Comparison of ENCODE assay signal across 22 cellular contexts in genomic region chr4:35038079-35038805, GRCh38.
DNase-seq lines count a peak whose midpoint lies in the region; ATAC-seq, FAIRE-seq and TF ChIP-seq lines count a peak whose summit lies in the region.
"Had no signal": no experiment of that assay in that cellular context is flagged by ENCODE, and none has a peak within 500 bp of the region (broad histone marks: within the 10 kb centered on the region; RNA-seq: fewer than 3 reads in every experiment).

No MANE protein-coding gene starts in this region.

- no peaks in the 10 kb centered on the region for H3K9me3 ChIP-seq in MM.1S (replicated peaks; ENCODE audit: insufficient read depth, low read length)
- no peaks in the 10 kb centered on the region for H3K9me3 ChIP-seq in kidney (ENCODE audit: control insufficient read depth in 1 of 2, low read length in 2 of 2)
- H3K9me3 ChIP-seq: BE2C, Caco-2 had no signal

- intact Hi-C loops in kidney (cut with DNase I): no loop called here

- POLR2A ChIA-PET in naive thymus-derived CD8-positive, alpha-beta T cell (lab: Charles Lee): no interaction called here

- ATAC-seq in stimulated activated effector memory CD8-positive, alpha-beta T cell treated with anti-CD3 and anti-CD28 coated beads, Interleukin-12 subunit alpha, Interleukin-12 subunit beta, amount 100 ng/mL, for 72 hours: peak; percentile 31
- ATAC-seq in HG03520 (IDR thresholded peaks at IDR 0.05; ENCODE audit: unreplicated experiment) (no peak), HG02884 (IDR thresholded peaks at IDR 0.05; ENCODE audit: unreplicated experiment) (no peak)
- ATAC-seq in naive thymus-derived CD8-positive, alpha-beta T cell: no peak

- H3K27me3 Mint-ChIP-seq in naive thymus-derived CD8-positive, alpha-beta T cell: no peaks in the 10 kb centered on the region
- H3K27me3 Mint-ChIP-seq: CD4-positive, CD25-positive, alpha-beta regulatory T cell had no signal

- no peaks in the 10 kb centered on the region for H3K79me2 ChIP-seq in MM.1S (ENCODE audit: low read length)

- 0 out of 2 replicates have a peak, but pooled peaks cover 4% of the 10 kb centered on the region for H3F3A ChIP-seq in MM.1S (ENCODE audit: insufficient read depth, low read length)

- H3K4me1 ChIP-seq in MM.1S (ENCODE audit: low read length) (peaks cover 12% of the 10 kb centered on the region), kidney (ENCODE audit: control insufficient read depth in 1 of 2, insufficient read depth in 1 of 2, low read depth in 1 of 2, low read length in 2 of 2) (no peaks in the 10 kb centered on the region)
- H3K4me1 ChIP-seq: BE2C, Caco-2 had no signal

- no peak overlapping the region for H3K9ac ChIP-seq in MM.1S (ENCODE audit: low read length)
- no peak overlapping the region for H3K9ac ChIP-seq in kidney (ENCODE audit: low read length in 2 of 2)

- no peak overlapping the region for H3K4me2 ChIP-seq in MM.1S (ENCODE audit: low read depth, low read length)

- FAIRE-seq in kidney (lab: Jason Lieb, UNC): no peak
- FAIRE-seq: GM12891, RCC 7860 had no signal

- H3K4me3 Mint-ChIP-seq in stimulated activated effector memory CD8-positive, alpha-beta T cell treated with anti-CD3 and anti-CD28 coated beads, Interleukin-12 subunit alpha, Interleukin-12 subunit beta, amount 100 ng/mL, for 72 hours: no peak overlapping the region
- no peak overlapping the region for H3K4me3 Mint-ChIP-seq in naive thymus-derived CD8-positive, alpha-beta T cell
- H3K4me3 Mint-ChIP-seq: CD4-positive, CD25-positive, alpha-beta regulatory T cell; H9 had no signal

- H3K27ac Mint-ChIP-seq in stimulated activated effector memory CD8-positive, alpha-beta T cell treated with anti-CD3 and anti-CD28 coated beads, Interleukin-12 subunit alpha, Interleukin-12 subunit beta, amount 100 ng/mL, for 72 hours: no peak overlapping the region
- no peak overlapping the region for H3K27ac Mint-ChIP-seq in naive thymus-derived CD8-positive, alpha-beta T cell
- H3K27ac Mint-ChIP-seq: CD4-positive, CD25-positive, alpha-beta regulatory T cell; H9 had no signal

- H3K36me3 Mint-ChIP-seq in stimulated activated effector memory CD8-positive, alpha-beta T cell treated with anti-CD3 and anti-CD28 coated beads, Interleukin-12 subunit alpha, Interleukin-12 subunit beta, amount 100 ng/mL, for 72 hours: no peaks in the 10 kb centered on the region
- peaks cover 0 to 4% (median 0%) of the 10 kb centered on the region in 3 donors for H3K36me3 Mint-ChIP-seq in naive thymus-derived CD8-positive, alpha-beta T cell
- H3K36me3 Mint-ChIP-seq: CD4-positive, CD25-positive, alpha-beta regulatory T cell had no signal

- H3K4me1 Mint-ChIP-seq in stimulated activated effector memory CD8-positive, alpha-beta T cell treated with anti-CD3 and anti-CD28 coated beads, Interleukin-12 subunit alpha, Interleukin-12 subunit beta, amount 100 ng/mL, for 72 hours: no peaks in the 10 kb centered on the region
- H3K4me1 Mint-ChIP-seq in naive thymus-derived CD8-positive, alpha-beta T cell: no peaks in the 10 kb centered on the region
- H3K4me1 Mint-ChIP-seq: CD4-positive, CD25-positive, alpha-beta regulatory T cell; H9 had no signal

- TF ChIP-seq CTCF in MM.1S (IDR thresholded peaks at IDR 0.05; ENCODE audit: low read length) (no peak), kidney (IDR thresholded peaks at IDR 0.05; ENCODE audit: borderline replicate concordance, extremely low read depth, insufficient read depth) (no peak)

- H3K4me3 ChIP-seq in MM.1S (ENCODE audit: low read length): no peak overlapping the region
- no peak overlapping the region for H3K4me3 ChIP-seq in kidney (ENCODE audit: low read length in 2 of 2)

- no peak overlapping the region for H3K27ac ChIP-seq in MM.1S (ENCODE audit: low read length)
- H3K27ac ChIP-seq in kidney (ENCODE audit: low read depth in 2 of 2, low read length in 2 of 2): no peak overlapping the region

- no peaks in the 10 kb centered on the region for H3K9me2 ChIP-seq in MM.1S (replicated peaks; ENCODE audit: insufficient read depth, low read length)

- no peaks in the 10 kb centered on the region for H3K27me3 ChIP-seq in MM.1S (replicated peaks; ENCODE audit: insufficient read depth, low read length)
- H3K27me3 ChIP-seq: BE2C had no signal

- peak; percentile 2 for DNase-seq in AG20443 (ENCODE audit: low spot score)
- DNase-seq in MM.1S: no peak
- DNase-seq in kidney: peak; percentile 66
- no peak for DNase-seq in stimulated activated effector memory CD8-positive, alpha-beta T cell treated with anti-CD3 and anti-CD28 coated beads, Interleukin-12 subunit alpha, Interleukin-12 subunit beta, amount 100 ng/mL, for 72 hours (ENCODE audit: low spot score in 2 of 2)
- DNase-seq in naive thymus-derived CD8-positive, alpha-beta T cell: no peak
- no peak for DNase-seq in NCI-H524 (lab: John Stamatoyannopoulos, UW)
- DNase-seq: BE2C; Caco-2; CD4-positive, CD25-positive, alpha-beta regulatory T cell; DMS153; GF-D8; H9; NCI-H1105 treated with DMSO at 0.1 percent for 48 hours; NCI-H1694; NCI-H226; NCI-H524 treated with DMSO at 0.1 percent for 48 hours; NK-92 treated with Interleukin-12 subunit alpha and Interleukin-12 subunit beta, amount 100 ng/mL, for 24 hours; Right ventricle myocardium superior had no signal

- peaks cover 10% of the 10 kb centered on the region for H3K9me3 Mint-ChIP-seq in stimulated activated effector memory CD8-positive, alpha-beta T cell treated with anti-CD3 and anti-CD28 coated beads, Interleukin-12 subunit alpha, Interleukin-12 subunit beta, amount 100 ng/mL, for 72 hours
- H3K9me3 Mint-ChIP-seq in naive thymus-derived CD8-positive, alpha-beta T cell: peaks cover 0 to 25% (median 6%) of the 10 kb centered on the region in 9 donors
- H3K9me3 Mint-ChIP-seq: H9 had no signal

- no peaks in the 10 kb centered on the region for H3K36me3 ChIP-seq in MM.1S (replicated peaks; ENCODE audit: insufficient read depth, low read length)
- H3K36me3 ChIP-seq in kidney (ENCODE audit: control insufficient read depth in 1 of 2, insufficient read depth in 2 of 2, low read length in 2 of 2): no peaks in the 10 kb centered on the region
- H3K36me3 ChIP-seq: BE2C had no signal

- 0 out of 2 replicates have a peak overlapping the region, but pooled peaks have one; percentile 13 for H2AFZ ChIP-seq in MM.1S (ENCODE audit: low read length)

- no peaks in the 10 kb centered on the region for H4K20me1 ChIP-seq in MM.1S (ENCODE audit: insufficient read depth, low read length)

Comparison
In these comparisons a context has a peak if more than half of its experiments do, and no peak if none do; other contexts are left out.
1. DNase-seq: peak in AG20443 (single experiment) and kidney (single experiment); none in MM.1S (single experiment), stimulated activated effector memory CD8-positive, alpha-beta T cell treated with anti-CD3 and anti-CD28 coated beads, Interleukin-12 subunit alpha, Interleukin-12 subunit beta, amount 100 ng/mL, for 72 hours (0 of 2), naive thymus-derived CD8-positive, alpha-beta T cell (0 of 10) and NCI-H524 (0 of 2).